9 cellular contexts compared by ENCODE assay signal in the genomic region with DNA sequence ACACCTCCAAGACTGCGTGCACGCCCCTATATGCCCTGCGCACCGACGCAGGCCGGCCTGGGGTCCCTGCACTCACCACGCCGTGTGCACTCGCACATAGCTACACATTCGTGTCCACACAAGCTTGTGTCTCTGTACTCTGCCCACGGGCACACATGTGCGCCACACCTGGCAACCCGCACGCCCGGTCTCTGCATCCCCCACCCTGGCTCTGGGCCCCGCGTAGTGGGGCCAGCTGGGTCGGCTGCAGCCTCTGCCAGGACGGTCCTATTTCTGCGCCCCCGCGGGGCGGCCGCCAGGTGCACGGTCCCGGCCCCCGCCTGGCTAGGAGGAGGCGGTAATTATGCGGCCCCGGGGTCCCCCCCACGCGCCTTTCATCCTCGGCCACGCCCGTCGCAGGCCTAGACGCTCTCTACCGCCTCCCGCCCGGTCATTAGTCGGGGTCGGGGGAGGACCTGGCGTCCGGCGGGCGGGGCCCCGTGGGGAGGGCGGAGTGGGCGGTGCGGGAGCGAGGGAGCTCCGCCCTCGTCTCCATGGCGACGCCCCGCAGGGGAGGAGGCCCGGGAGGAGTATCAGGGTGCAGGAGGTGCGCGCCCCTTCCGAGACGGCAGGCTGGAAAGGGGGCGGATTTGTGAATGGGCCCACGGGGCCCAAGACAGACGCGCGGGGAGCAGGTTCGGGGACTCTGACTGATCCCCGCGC. TPM values are rescaled to one million over a fixed set of nuclear protein-coding genes. Genes with fewer than 3 reads are reported as not detected.
DNase-seq lines count a peak whose midpoint lies in the region; ATAC-seq and TF ChIP-seq lines count a peak whose summit lies in the region.
"Had no signal": no experiment of that assay in that cellular context is flagged by ENCODE, and none has a peak within 500 bp of the region (broad histone marks: within the 10 kb centered on the region; RNA-seq: fewer than 3 reads in every experiment).

No MANE protein-coding gene starts in this region.

- peak overlapping the region; percentile 61 for H3K9ac ChIP-seq in HUES64 (ENCODE audit: low read depth, low read length)

- no peak for TF ChIP-seq CTCF in thyroid gland (IDR thresholded peaks at IDR 0.05)

- 2% methylated on average over 69 of the region's 69 CpGs for WGBS in HUES64
- WGBS in thyroid gland, 2 donors: 8 to 42% methylated on average over 11 to 26 of the region's 69 CpGs

- H3K4me1 ChIP-seq in HUES64 (ENCODE audit: insufficient read depth, low read length): peaks cover 41% of the 10 kb centered on the region
- H3K4me1 ChIP-seq in neuron (ENCODE audit: insufficient read depth, low read length): peaks cover 79% of the 10 kb centered on the region
- peaks cover 71 to 83% of the 10 kb centered on the region in 2 donors for H3K4me1 ChIP-seq in thyroid gland

- H3K4me3 ChIP-seq in HUES64 (ENCODE audit: low read length) (peak overlapping the region; percentile 61), neuron (ENCODE audit: low read length) (peak overlapping the region; percentile 36), thyroid gland (replicated peaks in 1 of 3) (peak overlapping the region in 1 of 3 donors; percentile 35)

- DNase-seq in C1 segment of cervical spinal cord (lab: John Stamatoyannopoulos, UW) (peak in 10 of 14 donors; percentile 36 to 82 (median 64)), foreskin melanocyte (peak; percentile 77), thyroid gland (peak; percentile 69 to 74)
- DNase-seq in activated gamma-delta T cell treated with anti-CD3 and anti-CD28 coated beads, Interleukin-2, amount 50 U/mL, for 16 hours (ENCODE audit: low read depth): peak; percentile 71

- TF ChIP-seq POLR2A in Raji (IDR thresholded peaks at IDR 0.05; ENCODE audit: insufficient read depth, low read depth, low read length) (peak; percentile 82), thyroid gland (IDR thresholded peaks at IDR 0.05) (no peak)

- H3K9me3 ChIP-seq in HUES64 (ENCODE audit: insufficient read depth, low read depth, low read length): no peaks in the 10 kb centered on the region
- H3K9me3 ChIP-seq in neuron (ENCODE audit: low read length): no peaks in the 10 kb centered on the region
- no peaks in the 10 kb centered on the region for H3K9me3 ChIP-seq in thyroid gland

- peaks cover 15% of the 10 kb centered on the region for H3K36me3 ChIP-seq in HUES64 (ENCODE audit: insufficient read depth, low read length)
- H3K36me3 ChIP-seq in neuron (ENCODE audit: insufficient read depth, low read length): peaks cover 12% of the 10 kb centered on the region
- peaks cover 4 to 13% of the 10 kb centered on the region in 2 donors for H3K36me3 ChIP-seq in thyroid gland

- H2AFZ ChIP-seq in neuron (ENCODE audit: low read depth, low read length): no peak overlapping the region

- H3K27me3 ChIP-seq in HUES64 (ENCODE audit: insufficient read depth, low read length) (peaks cover 10% of the 10 kb centered on the region), neuron (ENCODE audit: insufficient read depth, low read length) (no peaks in the 10 kb centered on the region), thyroid gland (no peaks in the 10 kb centered on the region)

- intact Hi-C loops in thyroid gland (cut with DNase I): loop anchor here (2.0 kb wide), 1 partner anchor 21 kb away; no protein-coding TSS in a partner anchor

- H3K27ac ChIP-seq in HUES64 (ENCODE audit: low read depth, low read length) (peak overlapping the region; percentile 75), thyroid gland (peak overlapping the region; percentile 68 to 84 (median 78))

- peak; percentile 40 for ATAC-seq in GM19351 (IDR thresholded peaks at IDR 0.05; ENCODE audit: unreplicated experiment)

RNA-seq across cellular contexts. Expression of gene CIRBP, which starts 2.9 kb away (rescaled TPM):
- 162 TPM for polyA plus RNA-seq in HUES64 (2013, experiment 1 of 2)
- polyA plus RNA-seq in HUES64 (2013, experiment 2 of 2): 166 TPM
- 1,000 to 10,000 TPM in 2 of 4 donors, 100 to 1,000 TPM in 2; 679 to 1,194 (median 893) TPM for total RNA-seq in thyroid gland

RNA-seq across cellular contexts. Expression of gene FAM174C, which starts 9.1 kb away (rescaled TPM):
- polyA plus RNA-seq in HUES64 (2013, experiment 1 of 2): 31.0 TPM
- 30.9 TPM for polyA plus RNA-seq in HUES64 (2013, experiment 2 of 2)
- total RNA-seq in thyroid gland: 100 to 1,000 TPM in 1 of 4 donors, 10 to 100 TPM in 3; 50.8 to 114 (median 64.6) TPM

RNA-seq across cellular contexts. Expression of gene MIDN, which starts 17.9 kb away (rescaled TPM):
- polyA plus RNA-seq in HUES64 (2013, experiment 1 of 2): 116 TPM
- polyA plus RNA-seq in HUES64 (2013, experiment 2 of 2): 108 TPM
- total RNA-seq in thyroid gland: 10 to 100 TPM; 16.2 to 89.2 (median 17.9) TPM

RNA-seq across cellular contexts. Expression of gene EFNA2, which starts 19.4 kb away (rescaled TPM):
- 7.6 TPM for polyA plus RNA-seq in HUES64 (2013, experiment 1 of 2)
- polyA plus RNA-seq in HUES64 (2013, experiment 2 of 2): 12.2 TPM
- not detected for total RNA-seq in thyroid gland
- total RNA-seq: T-helper 2 cell treated with Interferon-gamma antibody and Interleukin-4, amounts not matched to agents 100 ng/mL and 5 ng/mL, for 36 hours had no signal

RNA-seq across cellular contexts. Expression of gene ATP5F1D, which starts 24.7 kb away (rescaled TPM):
- polyA plus RNA-seq in HUES64 (2013, experiment 1 of 2): 131 TPM
- polyA plus RNA-seq in HUES64 (2013, experiment 2 of 2): 132 TPM
- total RNA-seq in thyroid gland: 100 to 1,000 TPM in 1 of 4 donors, 10 to 100 TPM in 3; 39.2 to 182 (median 83.0) TPM
